ENCODE assay signal across 22 cellular contexts in the genomic region with DNA sequence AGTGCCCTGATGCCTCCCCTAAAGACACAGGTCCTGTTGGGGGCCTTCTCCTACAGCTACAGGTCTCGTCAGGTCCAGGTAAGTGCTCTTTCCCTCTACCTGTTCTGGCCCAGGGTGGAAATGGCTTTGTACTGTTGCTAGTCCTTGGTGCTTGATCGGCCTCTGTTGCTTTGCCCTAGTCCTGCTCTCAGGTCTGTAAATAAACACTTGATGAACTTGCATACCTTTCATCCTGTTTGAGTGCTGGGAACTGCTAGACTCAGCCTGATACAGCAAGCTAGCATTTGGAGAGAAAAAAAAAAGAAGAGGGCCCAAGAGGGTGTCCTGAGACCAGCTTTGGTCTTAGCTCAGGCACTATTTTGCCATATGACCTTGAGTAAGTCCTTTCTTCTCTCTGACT. TPM values are rescaled to one million over a fixed set of nuclear protein-coding genes. Genes with fewer than 3 reads are reported as not detected.
DNase-seq lines count a peak whose midpoint lies in the region; ATAC-seq, FAIRE-seq and TF ChIP-seq lines count a peak whose summit lies in the region.
"Had no signal": no experiment of that assay in that cellular context is flagged by ENCODE, and none has a peak within 500 bp of the region (broad histone marks: within the 10 kb centered on the region; RNA-seq: fewer than 3 reads in every experiment).

No MANE protein-coding gene starts in this region.

- no peak overlapping the region for H2BK12ac ChIP-seq in neuronal stem cell (ENCODE audit: low read length)

- H3K4me1 ChIP-seq in GM23338 (ENCODE audit: insufficient read depth) (peaks cover 14% of the 10 kb centered on the region), HepG2 (ENCODE audit: insufficient read depth, low read length) (peaks cover 6% of the 10 kb centered on the region; the same call in 1 of the 2 replicates), neuronal stem cell (ENCODE audit: control insufficient read depth in 2 of 2, insufficient read depth in 1 of 2, low read depth in 1 of 2, low read length in 2 of 2) (peaks cover 5 to 12% of the 10 kb centered on the region in 2 donors), mucosa of descending colon (ENCODE audit: low read depth) (no peaks in the 10 kb centered on the region)
- H3K4me1 ChIP-seq: A549, BE2C had no signal

- H4K20me1 ChIP-seq in GM23338 (replicated peaks; ENCODE audit: insufficient read depth) (no peaks in the 10 kb centered on the region), HepG2 (ENCODE audit: insufficient read depth, low read length) (no peaks in the 10 kb centered on the region)

- CTCF ChIA-PET in HepG2 (lab: Yijun Ruan, JAX; ENCODE audit: low intra/inter-chr PET ratio, low total read pairs), result no interaction called here

- H3K4me2 ChIP-seq in GM23338, result no peak overlapping the region
- H3K4me2 ChIP-seq in HepG2 (ENCODE audit: low read depth, low read length), result no peak overlapping the region
- H3K4me2 ChIP-seq in neuronal stem cell (ENCODE audit: insufficient read depth, low read length, poor library complexity, severe bottlenecking), result no peak overlapping the region
- H3K4me2 ChIP-seq: A549, SK-N-SH had no signal

- FAIRE-seq in HepG2 (lab: Jason Lieb, UNC), result no peak
- FAIRE-seq: A549, D721Med, GM12878 had no signal

- WGBS in HepG2 (ENCODE audit: low lambda C conversion rate), result 10% methylated on average over 2 of the region's 2 CpGs
- no CpG with 5 or more reads among the region's 2 CpGs for WGBS in neuronal stem cell (ENCODE audit: extremely low coverage in 2 of 2, insufficient read length in 2 of 2, insufficient replicate concordance in 1 of 2), 2 donors
- WGBS in lower leg skin, 2 donors, result 85 to 92% methylated on average over 2 of the region's 2 CpGs

- TF ChIP-seq EP300 in HepG2 (IDR thresholded peaks at IDR 0.05; ENCODE audit: low read depth in 2 of 2, low read length in 2 of 2) (no peak), HepG2 (CRISPR knock-in tag; IDR thresholded peaks at IDR 0.05; ENCODE audit: borderline replicate concordance) (no peak)

- H3K9me3 ChIP-seq in HepG2 (ENCODE audit: low read length) (no peaks in the 10 kb centered on the region), neuronal stem cell (replicated peaks in 1 of 2; ENCODE audit: control insufficient read depth in 2 of 2, insufficient read depth in 1 of 2, low read depth in 1 of 2, low read length in 2 of 2) (no peaks in the 10 kb centered on the region), mucosa of descending colon (no peaks in the 10 kb centered on the region)
- H3K9me3 ChIP-seq: BE2C had no signal

- H2AFZ ChIP-seq in GM23338 (peak overlapping the region; percentile 75), HepG2 (ENCODE audit: low read length) (peak overlapping the region; percentile 49), neuronal stem cell (ENCODE audit: low read length) (no peak overlapping the region)

- H3K23ac ChIP-seq in neuronal stem cell (ENCODE audit: low read depth, low read length, poor library complexity), result no peak overlapping the region

- no peak overlapping the region for H4K91ac ChIP-seq in neuronal stem cell (ENCODE audit: low read depth, low read length, poor library complexity)

- H3K9me3 Mint-ChIP-seq in GM23338, result no peaks in the 10 kb centered on the region; the same call in 2 of the 3 replicates

- H3K4me3 ChIP-seq in GM23338 (no peak overlapping the region), HepG2 (replicated peaks in 1 of 3; ENCODE audit: insufficient read depth in 1 of 3, low read depth in 2 of 3, low read length in 3 of 3) (no peak overlapping the region), neuronal stem cell (ENCODE audit: low read length in 2 of 2) (peak overlapping the region in 1 of 2 donors; percentile 58), mucosa of descending colon (no peak overlapping the region), lower leg skin (ENCODE audit: low read depth, poor library complexity, severe bottlenecking) (no peak overlapping the region)
- H3K4me3 ChIP-seq: A549, GM12878, HAP-1, MG63 had no signal

- no peak overlapping the region for H3K4me3 Mint-ChIP-seq in GM23338

- H3K9ac ChIP-seq in HepG2 (ENCODE audit: insufficient read depth, low read depth, low read length) (no peak overlapping the region), neuronal stem cell (ENCODE audit: low read depth, low read length, poor library complexity) (no peak overlapping the region)
- H3K9ac ChIP-seq: SK-N-SH had no signal

- peaks cover 20% of the 10 kb centered on the region for H3K4me1 Mint-ChIP-seq in GM23338

- H3K14ac ChIP-seq in neuronal stem cell (ENCODE audit: low read length), result peak overlapping the region; percentile 11

- H2BK15ac ChIP-seq in neuronal stem cell (ENCODE audit: low read length), result no peak overlapping the region

- no peak for TF ChIP-seq POLR2A in HepG2 (IDR thresholded peaks at IDR 0.05; ENCODE audit: insufficient read depth in 1 of 2, low read depth in 2 of 2, low read length in 2 of 2)
- no peak for TF ChIP-seq POLR2A in lower leg skin (IDR thresholded peaks at IDR 0.05)

- POLR2A ChIA-PET in HepG2 (lab: Yijun Ruan, JAX), result no interaction called here

- BruUV-seq in HepG2 (replicated peaks; lab: Mats Ljungman, UMichigan), result no TSS peak

- no peaks in the 10 kb centered on the region for H3K36me3 Mint-ChIP-seq in GM23338 (ENCODE audit: low read depth)

- ATAC-seq in GM23338 (no peak; the same call in 2 of the 3 replicates), HepG2 (peak; percentile 28; the same call in 1 of the 3 replicates), mucosa of descending colon (no peak)
- ATAC-seq: A549, GM12878, Panc1 had no signal

- no peak overlapping the region for H2BK5ac ChIP-seq in neuronal stem cell (ENCODE audit: low read length)

- no peak overlapping the region for H3K27ac ChIP-seq in GM23338 (ENCODE audit: low read depth)
- H3K27ac ChIP-seq in HepG2 (ENCODE audit: extremely low read length, insufficient read depth, low read length), result no peak overlapping the region
- H3K27ac ChIP-seq in neuronal stem cell (replicated peaks; ENCODE audit: low read length), result no peak overlapping the region
- H3K27ac ChIP-seq: A549 had no signal

- H3K27ac Mint-ChIP-seq in GM23338, result peak overlapping the region; percentile 2; the same call in 1 of the 2 replicates

- no peaks in the 10 kb centered on the region for H3K9me2 ChIP-seq in GM23338 (ENCODE audit: insufficient read depth)
- H3K9me2 ChIP-seq: SK-N-SH had no signal

- H3K27me3 ChIP-seq in GM23338 (ENCODE audit: insufficient read depth), result no peaks in the 10 kb centered on the region
- peaks cover 0 to 5% of the 10 kb centered on the region in 2 experiments; a peak in 1 of 5 replicates for H3K27me3 ChIP-seq in HepG2 (ENCODE audit: control insufficient read depth in 1 of 2, insufficient read depth in 2 of 2, low read length in 2 of 2)
- no peaks in the 10 kb centered on the region for H3K27me3 ChIP-seq in neuronal stem cell (ENCODE audit: control insufficient read depth in 3 of 3, insufficient read depth in 3 of 3, low read depth in 1 of 3, low read length in 3 of 3)
- H3K27me3 ChIP-seq: BE2C, MG63 had no signal

- intact Hi-C loops in HepG2 (cut with micrococcal nuclease; ENCODE audit: unreplicated experiment), result no loop called here
- intact Hi-C loops in mucosa of descending colon (cut with DNase I, micrococcal nuclease), result no loop called here
- intact Hi-C loops in lower leg skin (cut with DNase I; ENCODE audit: low total_unique reads), result loop anchor here (10.0 kb wide), 1 partner anchor 50 kb away; no protein-coding TSS in a partner anchor
- intact Hi-C loops in head of caudate nucleus (cut with DNase I), result no loop called here

- H3K36me3 ChIP-seq in GM23338 (ENCODE audit: insufficient read depth) (no peaks in the 10 kb centered on the region), HepG2 (replicated peaks in 1 of 2; ENCODE audit: control insufficient read depth in 1 of 2, insufficient read depth in 2 of 2, low read length in 2 of 2) (no peaks in the 10 kb centered on the region), neuronal stem cell (replicated peaks in 1 of 2; ENCODE audit: control insufficient read depth in 2 of 2, insufficient read depth in 2 of 2, low read length in 2 of 2) (no peaks in the 10 kb centered on the region), mucosa of descending colon (ENCODE audit: low read depth) (no peaks in the 10 kb centered on the region)
- H3K36me3 ChIP-seq: BE2C, HAP-1, MG63 had no signal

- H2AK5ac ChIP-seq in neuronal stem cell (ENCODE audit: low read depth, low read length), result no peak overlapping the region

- no peak overlapping the region for H2BK120ac ChIP-seq in neuronal stem cell (ENCODE audit: low read depth, low read length)

- TF ChIP-seq CTCF in GM23338 (conservative IDR thresholded peaks at IDR 0.05; ENCODE audit: low read depth in 2 of 2), result no peak
- TF ChIP-seq CTCF in HepG2 (CRISPR knock-in tag; IDR thresholded peaks at IDR 0.05), result no peak
- TF ChIP-seq CTCF in mucosa of descending colon (IDR thresholded peaks at IDR 0.05), result no peak
- no peak for TF ChIP-seq CTCF in lower leg skin (IDR thresholded peaks at IDR 0.05)

- in situ Hi-C loops in HepG2 (cut with HindIII; ENCODE audit: extremely low pct_ligation_motif_present, low pct_unique_long_range_greater_than_20kb), result no loop called here

- TF ChIP-seq RAD21 in HepG2 (CRISPR knock-in tag; IDR thresholded peaks at IDR 0.05), result no peak

- H3K18ac ChIP-seq in neuronal stem cell (ENCODE audit: low read length), result no peak overlapping the region

- H3K27me3 Mint-ChIP-seq in GM23338 (ENCODE audit: insufficient read depth, low read depth, poor library complexity), result peaks cover 8% of the 10 kb centered on the region

- H3K79me2 ChIP-seq in GM23338 (replicated peaks; ENCODE audit: insufficient read depth), result no peaks in the 10 kb centered on the region
- no peaks in the 10 kb centered on the region for H3K79me2 ChIP-seq in HepG2 (ENCODE audit: insufficient read depth, low read length)

- no peak overlapping the region for H3K4ac ChIP-seq in neuronal stem cell (ENCODE audit: low read length)

- H3K79me1 ChIP-seq in neuronal stem cell (ENCODE audit: low read depth, low read length), result no peaks in the 10 kb centered on the region

- no peak overlapping the region for H4K8ac ChIP-seq in neuronal stem cell (ENCODE audit: low read depth, low read length)

- no peaks in the 10 kb centered on the region for H3F3A ChIP-seq in GM23338 (replicated peaks; ENCODE audit: low read depth)

- DNase-seq in GM23338 (ENCODE audit: low spot score) (peak; percentile 7), NCI-H510A treated with DMSO at 0.1 percent for 48 hours (lab: John Stamatoyannopoulos, UW) (peak; percentile 60), HepG2 (ENCODE audit: low spot score) (no peak), neuronal stem cell (ENCODE audit: low spot score) (no peak), HCEC 1CT (no peak), mucosa of descending colon (no peak), lower leg skin (ENCODE audit: low spot score in 2 of 2) (no peak), head of caudate nucleus (no peak)
- DNase-seq: BE2C, DND-41, MG63, NCI-H1417, NCI-H1694 treated with DMSO at 0.1 percent for 48 hours, NCI-H524 treated with DMSO at 0.1 percent for 48 hours, NCI-H82, SIG-M5, SK-N-SH had no signal

RNA-seq across cellular contexts. Expression of a gene that starts 21.8 kb away (rescaled TPM):
- total RNA-seq in GM23338 (2014; rRNA removed; shearing (Covaris generic)), result 19.6 and 22.1 TPM in 2 replicates
- polyA plus RNA-seq in GM23338 (2016; fragmentation: Nextera tagmentation; extraction: Ambion mirVana), result 10.3 and 12.1 TPM in 2 replicates
- total RNA-seq in HepG2 (2016; rRNA removed; fragmentation: Illumina TruSeq; extraction: Trizol), result 0.06 and 0.07 TPM in 2 replicates
- not detected in 2 replicates for total RNA-seq in HepG2 (2016; cell fraction: cytosol; rRNA removed; fragmentation: Illumina TruSeq; extraction: Trizol; ENCODE audit: low read depth)
- total RNA-seq in HepG2 (2016; cell fraction: insoluble cytoplasmic fraction; rRNA removed; fragmentation: Illumina TruSeq; extraction: Trizol), result 0.03 and 0.09 TPM in 2 replicates
- 0.03 and 0.19 TPM in 2 replicates for total RNA-seq in HepG2 (2016; cell fraction: membrane; rRNA removed; fragmentation: Illumina TruSeq; extraction: Trizol)
- 0.16 and 0.25 TPM in 2 replicates for total RNA-seq in HepG2 (2016; cell fraction: nucleus; rRNA removed; fragmentation: Illumina TruSeq; extraction: Trizol)
- 0.05 and 0.07 TPM in 2 replicates for polyA plus RNA-seq in HepG2 (2011; rRNA removed)
- polyA plus RNA-seq in HepG2 (2011; cell fraction: cytosol; rRNA removed), result 0.08 and 0.17 TPM in 2 replicates
- polyA plus RNA-seq in HepG2 (2011; cell fraction: nucleus; rRNA removed), result 0.24 and 0.35 TPM in 2 replicates
- 0.03 and 0.04 TPM in 2 replicates for polyA plus RNA-seq in HepG2 (2012)
- polyA plus RNA-seq in HepG2 (2016; cell fraction: cytosol; fragmentation: Illumina TruSeq; extraction: Trizol; ENCODE audit: low read depth), result 0.02 and 0.08 TPM in 2 replicates
- polyA plus RNA-seq in HepG2 (2016; cell fraction: insoluble cytoplasmic fraction; fragmentation: Illumina TruSeq; extraction: Trizol; ENCODE audit: low read depth), result 0.08 and 0.09 TPM in 2 replicates
- 0.08 and 0.14 TPM in 2 replicates for polyA plus RNA-seq in HepG2 (2016; cell fraction: membrane; fragmentation: Illumina TruSeq; extraction: Trizol; ENCODE audit: low read depth)
- polyA plus RNA-seq in HepG2 (2016; cell fraction: nucleus; fragmentation: Illumina TruSeq; extraction: Trizol; ENCODE audit: insufficient read depth, low read depth), result 0.11 and 0.51 TPM in 2 replicates
- 0.32 and 0.61 TPM in 2 replicates for polyA minus RNA-seq in HepG2 (2011; rRNA and poly(A)+ RNA removed; ENCODE audit: low replicate concordance)
- 0.10 TPM in 1 of 2 replicates, not detected in the other for polyA minus RNA-seq in HepG2 (2011; cell fraction: cytosol; rRNA and poly(A)+ RNA removed)
- polyA minus RNA-seq in HepG2 (2011; cell fraction: nucleus; rRNA and poly(A)+ RNA removed), result 0.13 and 0.25 TPM in 2 replicates
- polyA plus RNA-seq in neuronal stem cell (2013, experiment 1 of 2), result 31.5 TPM
- 32.2 TPM for polyA plus RNA-seq in neuronal stem cell (2013, experiment 2 of 2)
- total RNA-seq in mucosa of descending colon, result 1 to 10 TPM; 2.7 to 6.2 (median 3.7) TPM
- total RNA-seq in lower leg skin, result 1 to 10 TPM; 1.1 to 4.1 (median 2.5) TPM

Comparison
In these comparisons a context has a peak if more than half of its experiments do, and no peak if none do; other contexts are left out.
1. DNase-seq: peak in GM23338 (single experiment) and NCI-H510A treated with DMSO at 0.1 percent for 48 hours (single experiment); none in HepG2 (single experiment), neuronal stem cell (single experiment), HCEC 1CT (single experiment), mucosa of descending colon (0 of 3), lower leg skin (0 of 2) and head of caudate nucleus (0 of 42).